ENCODE assay signal across 29 cellular contexts in genomic region chr5:165508286-165508685, GRCh38.
"Had no signal": no experiment of that assay in that cellular context is flagged by ENCODE, and none has a peak within 500 bp of the region (broad histone marks: within the 10 kb centered on the region; RNA-seq: fewer than 3 reads in every experiment).

No MANE protein-coding gene starts in this region.

- H3K36me3 Mint-ChIP-seq: immature natural killer cell; naive thymus-derived CD8-positive, alpha-beta T cell had no signal

- H3K4me3 Mint-ChIP-seq: activated T-cell treated with anti-CD3 and anti-CD28 coated beads, Interleukin-2, amount 50 U/mL, for 4 hours; activated T-helper 17 cell treated with anti-CD3 and anti-CD28 coated beads, Interleukin-2, amount 50 U/mL, for 72 hours; central memory CD8-positive, alpha-beta T cell; dendritic cell treated with granulocyte-macrophage colony-stimulating factor and Interleukin-4, amounts not matched to agents 40 ng/mL and 50 ng/mL, for 4 days; immature natural killer cell; naive thymus-derived CD8-positive, alpha-beta T cell; neural crest cell had no signal

- DNase-seq: activated CD4-positive, alpha-beta T cell treated with anti-CD3 and anti-CD28 coated beads for 48 hours; activated CD4-positive, alpha-beta T cell treated with anti-CD3 and anti-CD28 coated beads, Interleukin-2, amount 50 U/mL, for 48 hours; activated CD8-positive, alpha-beta memory T cell treated with anti-CD3 and anti-CD28 coated beads, Interleukin-2, amount 50 U/mL, for 4 hours; activated gamma-delta T cell treated with Interleukin-2 at 50 U/mL for 16 hours; activated naive CD4-positive, alpha-beta T cell treated with anti-CD3 and anti-CD28 coated beads, Interleukin-2, amount 50 U/mL, for 16 hours; activated T-cell treated with anti-CD3 and anti-CD28 coated beads, Interleukin-2, amount 50 U/mL, for 4 hours; amygdala; foreskin keratinocyte; heart left ventricle; hypothalamus; immature natural killer cell; midbrain; naive thymus-derived CD8-positive, alpha-beta T cell; nucleus accumbens; pancreas; stimulated activated CD4-positive, alpha-beta T cell treated with anti-CD3 and anti-CD28 coated beads, Interleukin-2, amount 100 ng/mL, for 24 hours; stimulated activated naive CD4-positive, alpha-beta T cell; T-helper 2 cell; tibial artery; upper lobe of right lung had no signal

- H3K4me1 Mint-ChIP-seq: activated T-helper 17 cell treated with anti-CD3 and anti-CD28 coated beads, Interleukin-2, amount 50 U/mL, for 72 hours; central memory CD8-positive, alpha-beta T cell; immature natural killer cell; naive thymus-derived CD8-positive, alpha-beta T cell; neural crest cell had no signal

- H3K9me3 ChIP-seq: pancreas, prostate gland, suprapubic skin, upper lobe of right lung had no signal

- H3K4me3 ChIP-seq: esophagus muscularis mucosa, heart left ventricle, pancreas, prostate gland, smooth muscle cell, suprapubic skin, tibial artery, upper lobe of right lung had no signal

- H3K27me3 Mint-ChIP-seq: activated T-helper 17 cell treated with anti-CD3 and anti-CD28 coated beads, Interleukin-2, amount 50 U/mL, for 72 hours; central memory CD8-positive, alpha-beta T cell; dendritic cell treated with granulocyte-macrophage colony-stimulating factor and Interleukin-4, amounts not matched to agents 40 ng/mL and 50 ng/mL, for 4 days; naive thymus-derived CD8-positive, alpha-beta T cell had no signal

- ATAC-seq: activated CD4-positive, CD25-positive, alpha-beta regulatory T cell treated with anti-CD3 and anti-CD28 coated beads, Interleukin-2, amount 50 U/mL, for 24 hours; activated T-cell treated with anti-CD3 and anti-CD28 coated beads, Interleukin-2, amount 50 U/mL, for 4 hours; activated T-helper 17 cell treated with anti-CD3 and anti-CD28 coated beads, Interleukin-2, amount 50 U/mL, for 72 hours; foreskin keratinocyte; heart left ventricle; naive thymus-derived CD8-positive, alpha-beta T cell; pancreas; upper lobe of right lung had no signal

- H3K27ac Mint-ChIP-seq: activated T-helper 17 cell treated with anti-CD3 and anti-CD28 coated beads, Interleukin-2, amount 50 U/mL, for 72 hours; dendritic cell treated with granulocyte-macrophage colony-stimulating factor and Interleukin-4, amounts not matched to agents 40 ng/mL and 50 ng/mL, for 4 days; immature natural killer cell; naive thymus-derived CD8-positive, alpha-beta T cell had no signal
